8 cellular contexts compared by ENCODE assay signal in genomic region chr4:39976141-39976944, GRCh38. TPM values are rescaled to one million over a fixed set of nuclear protein-coding genes. Genes with fewer than 3 reads are reported as not detected.
DNase-seq lines count a peak whose midpoint lies in the region; ATAC-seq and TF ChIP-seq lines count a peak whose summit lies in the region.

No MANE protein-coding gene starts in this region.

- peak overlapping the region; percentile 87 for H4K8ac ChIP-seq in trophoblast cell (ENCODE audit: low read depth, low read length)

- H2AK5ac ChIP-seq in trophoblast cell (ENCODE audit: low read length) = no peak overlapping the region

- H3K27me3 ChIP-seq in heart right ventricle (no peaks in the 10 kb centered on the region), trophoblast cell (ENCODE audit: insufficient read depth, low read length) (no peaks in the 10 kb centered on the region), tibial nerve (no peaks in the 10 kb centered on the region)

- H3K36me3 ChIP-seq in heart right ventricle (peaks cover 0 to 47% (median 9%) of the 10 kb centered on the region in 9 donors), trophoblast cell (ENCODE audit: control insufficient read depth in 1 of 2, insufficient read depth in 2 of 2, low read length in 2 of 2) (peaks cover 13 to 20% of the 10 kb centered on the region in 2 experiments), tibial nerve (peaks cover 0 to 23% (median 0%) of the 10 kb centered on the region in 3 donors)

- peak overlapping the region; percentile 67 for H3K18ac ChIP-seq in trophoblast cell (ENCODE audit: low read length)

- H3K4me3 ChIP-seq in heart right ventricle (peak overlapping the region; percentile 72 to 98 (median 93)), trophoblast cell (ENCODE audit: low read depth, low read length) (peak overlapping the region; percentile 89), tibial nerve (peak overlapping the region; percentile 85 to 96 (median 94))

- DNase-seq in ELR (ENCODE audit: low read depth) (peak; percentile 89), NCI-H1417 (lab: John Stamatoyannopoulos, UW) (peak; percentile 77 to 87 (median 80)), T follicular helper cell (ENCODE audit: low read depth) (peak; percentile 47), amniotic epithelial cell (ENCODE audit: low read depth) (peak; percentile 69), heart right ventricle (peak; percentile 70 to 85), trophoblast cell (peak; percentile 90 to 94), tibial nerve (ENCODE audit: low spot score in 2 of 2) (peak; percentile 68 to 88)

- H3K14ac ChIP-seq in trophoblast cell (ENCODE audit: low read length) = peak overlapping the region; percentile 68

- peak overlapping the region; percentile 88 for H4K91ac ChIP-seq in trophoblast cell (ENCODE audit: low read depth, low read length)

- H3K4me2 ChIP-seq in trophoblast cell (ENCODE audit: low read length) = peak overlapping the region; percentile 81

- no peak overlapping the region for H3K23ac ChIP-seq in trophoblast cell (ENCODE audit: low read length)

- TF ChIP-seq CTCF in heart right ventricle (IDR thresholded peaks at IDR 0.05) (peak; percentile 75 to 93 (median 86)), tibial nerve (IDR thresholded peaks at IDR 0.05) (peak; percentile 77 to 92 (median 81))

- H2BK5ac ChIP-seq in trophoblast cell (ENCODE audit: low read depth, low read length, poor library complexity) = peak overlapping the region; percentile 71

- 1 to 2% methylated on average over 41 of the region's 41 CpGs for WGBS in heart right ventricle, 2 donors
- no CpG with 5 or more reads among the region's 41 CpGs for WGBS in trophoblast cell (ENCODE audit: extremely low coverage, insufficient coverage, insufficient read length)
- WGBS in tibial nerve, 2 donors = 1% methylated on average over 38 to 40 of the region's 41 CpGs

- H3K9me3 ChIP-seq in heart right ventricle (no peaks in the 10 kb centered on the region), trophoblast cell (ENCODE audit: insufficient read depth, low read depth, low read length) (no peaks in the 10 kb centered on the region), tibial nerve (no peaks in the 10 kb centered on the region)

- H3K4ac ChIP-seq in trophoblast cell (ENCODE audit: low read depth, low read length) = peak overlapping the region; percentile 64

- H3K79me1 ChIP-seq in trophoblast cell (ENCODE audit: low read length) = peaks cover 13% of the 10 kb centered on the region

- H4K12ac ChIP-seq in trophoblast cell (ENCODE audit: low read depth, low read length) = peak overlapping the region; percentile 29

- H3K4me1 ChIP-seq in heart right ventricle = peaks cover 0 to 44% (median 20%) of the 10 kb centered on the region in 9 donors
- H3K4me1 ChIP-seq in trophoblast cell (ENCODE audit: control insufficient read depth in 1 of 2, insufficient read depth in 2 of 2, low read length in 2 of 2) = no peaks in the 10 kb centered on the region
- H3K4me1 ChIP-seq in tibial nerve = peaks cover 0 to 46% (median 11%) of the 10 kb centered on the region in 4 donors

- peak; percentile 20 for ATAC-seq in HG02623 (IDR thresholded peaks at IDR 0.05; ENCODE audit: unreplicated experiment)
- ATAC-seq in heart right ventricle = peak; percentile 72 to 89 (median 82)

- intact Hi-C loops in heart right ventricle (cut with DNase I) = loop anchor here (1.0 to 10.0 kb wide), 17 partner anchors 52 to 509 kb away; partner anchors contain the start of genes UGDH (in 4 of the 10), N4BP2 (in 3 of the 10), SMIM14 (in 3 of the 10) and UBE2K (in 2 of the 10)

- H3K79me2 ChIP-seq in trophoblast cell (ENCODE audit: control insufficient read depth, insufficient read depth, low read length, poor library complexity) = peaks cover 16% of the 10 kb centered on the region

- H3K9ac ChIP-seq in trophoblast cell (ENCODE audit: low read length) = peak overlapping the region; percentile 98

- H3K27ac ChIP-seq in heart right ventricle (peak overlapping the region; percentile 84 to 96 (median 94)), trophoblast cell (ENCODE audit: low read depth, low read length) (peak overlapping the region; percentile 96), tibial nerve (peak overlapping the region; percentile 93 to 99 (median 97))

- TF ChIP-seq POLR2A in tibial nerve (IDR thresholded peaks at IDR 0.05) = no peak

- peak overlapping the region; percentile 73 for H2AFZ ChIP-seq in trophoblast cell (ENCODE audit: insufficient read depth, low read length, poor library complexity)

- no peak overlapping the region for H2BK12ac ChIP-seq in trophoblast cell (ENCODE audit: low read length)

- H2BK120ac ChIP-seq in trophoblast cell (ENCODE audit: insufficient read depth, low read length, poor library complexity) = peak overlapping the region; percentile 52

- no peak for TF ChIP-seq EP300 in tibial nerve (IDR thresholded peaks at IDR 0.05)

RNA-seq across cellular contexts. Expression of gene PDS5A, which starts 1.4 kb away (rescaled TPM):
- total RNA-seq in heart right ventricle = 10 to 100 TPM; 22.9 to 36.2 (median 31.0) TPM
- 10 to 100 TPM; 12.6 to 17.4 TPM for polyA plus RNA-seq in heart right ventricle
- polyA plus RNA-seq in trophoblast cell (2013) = 32.5 and 33.8 TPM in 2 replicates
- 10 to 100 TPM; 61.0 to 78.1 (median 61.5) TPM for total RNA-seq in tibial nerve

Comparison
In these comparisons a context has a peak if more than half of its experiments do, and no peak if none do; other contexts are left out.
1. Peak in every context shown above with its lines: DNase-seq, ATAC-seq, H3K4me3 ChIP-seq and H3K27ac ChIP-seq.